ENCODE assay signal across 24 cellular contexts in genomic region chr14:53807108-53807507, GRCh38.
"Had no signal": no experiment of that assay in that cellular context is flagged by ENCODE, and none has a peak within 500 bp of the region (broad histone marks: within the 10 kb centered on the region; RNA-seq: fewer than 3 reads in every experiment).

No MANE protein-coding gene starts in this region.

- ATAC-seq: effector memory CD8-positive, alpha-beta T cell; naive thymus-derived CD4-positive, alpha-beta T cell; pancreas; stimulated activated effector memory CD8-positive, alpha-beta T cell treated with anti-CD3 and anti-CD28 coated beads, Interleukin-12 subunit alpha, Interleukin-12 subunit beta, amount 100 ng/mL, for 72 hours had no signal

- H3K27ac ChIP-seq: cardiac muscle cell, pancreas, stomach, tibial artery had no signal

- H3K4me1 Mint-ChIP-seq: naive thymus-derived CD4-positive, alpha-beta T cell; nephron progenitor cell; stimulated activated effector memory CD8-positive, alpha-beta T cell treated with anti-CD3 and anti-CD28 coated beads, Interleukin-12 subunit alpha, Interleukin-12 subunit beta, amount 100 ng/mL, for 72 hours had no signal

- H3K27me3 ChIP-seq: cardiac muscle cell, esophagus squamous epithelium, pancreas, sigmoid colon, stomach, testis, tibial artery had no signal

- H3K27me3 Mint-ChIP-seq: effector memory CD8-positive, alpha-beta T cell; type B pancreatic cell had no signal

- DNase-seq: effector memory CD8-positive, alpha-beta T cell; erythroblast; esophagus squamous epithelium; foreskin melanocyte; head of caudate nucleus; hippocampal formation; mesenchymal stem cell; midbrain; naive thymus-derived CD4-positive, alpha-beta T cell; nephron progenitor cell; occipital lobe; pancreas; retina; sigmoid colon; stimulated activated CD4-positive, alpha-beta T cell treated with anti-CD3 and anti-CD28 coated beads, Interleukin-2, amount 100 ng/mL, for 24 hours; stimulated activated CD4-positive, alpha-beta T cell treated with anti-CD3 and anti-CD28 coated beads, Interleukin-4, amount 100 ng/mL, for 24 hours; stimulated activated naive CD4-positive, alpha-beta T cell treated with Interleukin-2 at 50 U/mL for 16 hours; stomach; testis had no signal

- H3K36me3 ChIP-seq: cardiac muscle cell, esophagus squamous epithelium, pancreas, sigmoid colon, stomach, tibial artery had no signal

- H3K9me3 ChIP-seq: esophagus squamous epithelium, pancreas, sigmoid colon, stomach, testis, tibial artery had no signal

- H3K4me3 Mint-ChIP-seq: effector memory CD8-positive, alpha-beta T cell; naive thymus-derived CD4-positive, alpha-beta T cell; nephron progenitor cell; stimulated activated effector memory CD8-positive, alpha-beta T cell treated with anti-CD3 and anti-CD28 coated beads, Interleukin-12 subunit alpha, Interleukin-12 subunit beta, amount 100 ng/mL, for 72 hours; type B pancreatic cell had no signal

- H3K4me1 ChIP-seq: esophagus squamous epithelium, pancreas, sigmoid colon, testis, tibial artery had no signal

- H3K4me3 ChIP-seq: cardiac muscle cell, coronary artery, esophagus squamous epithelium, pancreas, sigmoid colon, stomach, testis, tibial artery had no signal

- H3K36me3 Mint-ChIP-seq: naive thymus-derived CD4-positive, alpha-beta T cell; stimulated activated effector memory CD8-positive, alpha-beta T cell treated with anti-CD3 and anti-CD28 coated beads, Interleukin-12 subunit alpha, Interleukin-12 subunit beta, amount 100 ng/mL, for 72 hours; type B pancreatic cell had no signal

- H3K27ac Mint-ChIP-seq: effector memory CD8-positive, alpha-beta T cell; naive thymus-derived CD4-positive, alpha-beta T cell; nephron progenitor cell; stimulated activated effector memory CD8-positive, alpha-beta T cell treated with anti-CD3 and anti-CD28 coated beads, Interleukin-12 subunit alpha, Interleukin-12 subunit beta, amount 100 ng/mL, for 72 hours; type B pancreatic cell had no signal
